In genomic region chr7:121307021-121307575, GRCh38 we compare ENCODE assay signal across 1 cellular context.
TF ChIP-seq lines count a peak whose summit lies in the region.

No MANE protein-coding gene starts in this region.

TF ChIP-seq in GM12878, 131 proteins besides CTCF, POLR2A, EP300 and RAD21 (continued from another document):
- peak; percentile 23; the same call in 1 of the 2 replicates for TF ChIP-seq ATF2 (IDR thresholded peaks at IDR 0.05; ENCODE audit: low read length)
TF ChIP-seq in GM12878: peak in this region for 1.
